ENCODE assay signal across 23 cellular contexts in genomic region chr1:157725214-157725577, GRCh38. TPM values are rescaled to one million over a fixed set of nuclear protein-coding genes. Genes with fewer than 3 reads are reported as not detected.
A peak's percentile ranks its signal among the peaks of the same experiment; 100 is the strongest.
DNase-seq lines count a peak whose midpoint lies in the region; ATAC-seq lines count a peak whose summit lies in the region.
"Had no signal": no experiment of that assay in that cellular context is flagged by ENCODE, and none has a peak within 500 bp of the region (broad histone marks: within the 10 kb centered on the region; RNA-seq: fewer than 3 reads in every experiment).

No MANE protein-coding gene starts in this region.

- H3K27ac ChIP-seq in caudate nucleus (ENCODE audit: low read depth, low read length) = no peak overlapping the region
- H3K27ac ChIP-seq: BLaER1, psoas muscle, suprapubic skin had no signal

- H3K27ac Mint-ChIP-seq in activated naive CD8-positive, alpha-beta T cell treated with anti-CD3 and anti-CD28 coated beads, Interleukin-2, amount 50 U/mL, for 24 hours = peak overlapping the region; percentile 68
- no peak overlapping the region for H3K27ac Mint-ChIP-seq in activated naive CD8-positive, alpha-beta T cell treated with anti-CD3 and anti-CD28 coated beads for 36 hours
- peak overlapping the region; percentile 99 for H3K27ac Mint-ChIP-seq in stimulated activated memory B cell treated with anti-CD40 and anti-IgM and Interleukin-4, amounts not matched to agents 10 μg/mL and 1 μg/mL and 100 μg/mL, for 72 hours
- no peak overlapping the region for H3K27ac Mint-ChIP-seq in activated CD8-positive, alpha-beta memory T cell treated with anti-CD3 and anti-CD28 coated beads, Interleukin-2, amount 10 ng/mL, durations not matched to agents 7 days and 5 days

- peaks cover 38% of the 10 kb centered on the region for H3K4me1 Mint-ChIP-seq in activated naive CD8-positive, alpha-beta T cell treated with anti-CD3 and anti-CD28 coated beads, Interleukin-2, amount 50 U/mL, for 24 hours
- H3K4me1 Mint-ChIP-seq in activated naive CD8-positive, alpha-beta T cell treated with anti-CD3 and anti-CD28 coated beads for 36 hours = peaks cover 9% of the 10 kb centered on the region
- H3K4me1 Mint-ChIP-seq in stimulated activated memory B cell treated with anti-CD40 and anti-IgM and Interleukin-4, amounts not matched to agents 10 μg/mL and 1 μg/mL and 100 μg/mL, for 72 hours = peaks cover 66% of the 10 kb centered on the region
- H3K4me1 Mint-ChIP-seq in activated CD8-positive, alpha-beta memory T cell treated with anti-CD3 and anti-CD28 coated beads, Interleukin-2, amount 10 ng/mL, durations not matched to agents 7 days and 5 days = peaks cover 11% of the 10 kb centered on the region
- H3K4me1 Mint-ChIP-seq: neural crest cell had no signal

- H3K36me3 Mint-ChIP-seq in activated naive CD8-positive, alpha-beta T cell treated with anti-CD3 and anti-CD28 coated beads, Interleukin-2, amount 50 U/mL, for 24 hours (ENCODE audit: low read depth) = peaks cover 7% of the 10 kb centered on the region
- peaks cover 9% of the 10 kb centered on the region for H3K36me3 Mint-ChIP-seq in activated naive CD8-positive, alpha-beta T cell treated with anti-CD3 and anti-CD28 coated beads for 36 hours
- peaks cover 22% of the 10 kb centered on the region for H3K36me3 Mint-ChIP-seq in stimulated activated memory B cell treated with anti-CD40 and anti-IgM and Interleukin-4, amounts not matched to agents 10 μg/mL and 1 μg/mL and 100 μg/mL, for 72 hours
- H3K36me3 Mint-ChIP-seq in activated CD8-positive, alpha-beta memory T cell treated with anti-CD3 and anti-CD28 coated beads, Interleukin-2, amount 10 ng/mL, durations not matched to agents 7 days and 5 days = peaks cover 4% of the 10 kb centered on the region

- CTCF ChIA-PET in activated CD8-positive, alpha-beta memory T cell treated with anti-CD3 and anti-CD28 coated beads, Interleukin-2, amount 10 ng/mL, durations not matched to agents 7 days and 5 days (lab: Charles Lee) = no interaction called here

- no peak for ATAC-seq in activated naive CD8-positive, alpha-beta T cell treated with anti-CD3 and anti-CD28 coated beads, Interleukin-2, amount 50 U/mL, for 24 hours
- ATAC-seq in stimulated activated memory B cell treated with anti-CD40 and anti-IgM and Interleukin-4, amounts not matched to agents 10 μg/mL and 1 μg/mL and 100 μg/mL, for 72 hours = peak; percentile 49
- no peak for ATAC-seq in activated CD8-positive, alpha-beta memory T cell treated with anti-CD3 and anti-CD28 coated beads, Interleukin-2, amount 10 ng/mL, durations not matched to agents 7 days and 5 days
- ATAC-seq: esophagus mucosa, K562, left cardiac atrium, psoas muscle had no signal

- no peak for DNase-seq in activated naive CD8-positive, alpha-beta T cell treated with anti-CD3 and anti-CD28 coated beads, Interleukin-2, amount 50 U/mL, for 24 hours
- DNase-seq in activated naive CD8-positive, alpha-beta T cell treated with anti-CD3 and anti-CD28 coated beads for 36 hours = no peak
- DNase-seq in NOMO-1 (lab: John Stamatoyannopoulos, UW; ENCODE audit: unreplicated experiment in 2 of 2) (peak; percentile 49 to 77), NCI-H1092 (lab: John Stamatoyannopoulos, UW) (no peak), caudate nucleus (lab: John Stamatoyannopoulos, UW) (no peak)
- DNase-seq in activated gamma-delta T cell treated with anti-CD3 and anti-CD28 coated beads, Interleukin-2, amount 50 U/mL, for 16 hours (ENCODE audit: low read depth) = peak; percentile 24
- DNase-seq in activated CD8-positive, alpha-beta memory T cell treated with anti-CD3 and anti-CD28 coated beads, Interleukin-2, amount 10 ng/mL, durations not matched to agents 7 days and 5 days = no peak
- DNase-seq: activated effector memory CD4-positive, alpha-beta T cell treated with Interleukin-2 at 50 U/mL for 16 hours; central memory CD4-positive, alpha-beta T cell; HCEC 1CT; left cardiac atrium; NCI-H1417; NCI-H2171 treated with DMSO at 0.1 percent for 48 hours; NCI-H748 treated with DMSO at 0.1 percent for 48 hours; psoas muscle; stimulated activated CD4-positive, alpha-beta T cell treated with anti-CD3 and anti-CD28 coated beads, Interleukin-4, amount 100 ng/mL, for 4 hours; T-helper 9 cell had no signal

- H3K4me3 Mint-ChIP-seq in activated naive CD8-positive, alpha-beta T cell treated with anti-CD3 and anti-CD28 coated beads, Interleukin-2, amount 50 U/mL, for 24 hours = peak overlapping the region; percentile 24
- H3K4me3 Mint-ChIP-seq in activated naive CD8-positive, alpha-beta T cell treated with anti-CD3 and anti-CD28 coated beads for 36 hours = no peak overlapping the region
- peak overlapping the region; percentile 57 for H3K4me3 Mint-ChIP-seq in stimulated activated memory B cell treated with anti-CD40 and anti-IgM and Interleukin-4, amounts not matched to agents 10 μg/mL and 1 μg/mL and 100 μg/mL, for 72 hours
- no peak overlapping the region for H3K4me3 Mint-ChIP-seq in activated CD8-positive, alpha-beta memory T cell treated with anti-CD3 and anti-CD28 coated beads, Interleukin-2, amount 10 ng/mL, durations not matched to agents 7 days and 5 days
- H3K4me3 Mint-ChIP-seq: neural crest cell had no signal

- H3K9me3 Mint-ChIP-seq in activated naive CD8-positive, alpha-beta T cell treated with anti-CD3 and anti-CD28 coated beads, Interleukin-2, amount 50 U/mL, for 24 hours = peaks cover 18% of the 10 kb centered on the region
- H3K9me3 Mint-ChIP-seq in activated naive CD8-positive, alpha-beta T cell treated with anti-CD3 and anti-CD28 coated beads for 36 hours = peaks cover 13% of the 10 kb centered on the region
- H3K9me3 Mint-ChIP-seq in stimulated activated memory B cell treated with anti-CD40 and anti-IgM and Interleukin-4, amounts not matched to agents 10 μg/mL and 1 μg/mL and 100 μg/mL, for 72 hours = peaks cover 12% of the 10 kb centered on the region
- peaks cover 11% of the 10 kb centered on the region for H3K9me3 Mint-ChIP-seq in activated CD8-positive, alpha-beta memory T cell treated with anti-CD3 and anti-CD28 coated beads, Interleukin-2, amount 10 ng/mL, durations not matched to agents 7 days and 5 days (ENCODE audit: low read depth)

- peaks cover 8% of the 10 kb centered on the region for H3K27me3 Mint-ChIP-seq in activated naive CD8-positive, alpha-beta T cell treated with anti-CD3 and anti-CD28 coated beads, Interleukin-2, amount 50 U/mL, for 24 hours
- no peaks in the 10 kb centered on the region for H3K27me3 Mint-ChIP-seq in activated naive CD8-positive, alpha-beta T cell treated with anti-CD3 and anti-CD28 coated beads for 36 hours
- H3K27me3 Mint-ChIP-seq in stimulated activated memory B cell treated with anti-CD40 and anti-IgM and Interleukin-4, amounts not matched to agents 10 μg/mL and 1 μg/mL and 100 μg/mL, for 72 hours = no peaks in the 10 kb centered on the region
- H3K27me3 Mint-ChIP-seq in activated CD8-positive, alpha-beta memory T cell treated with anti-CD3 and anti-CD28 coated beads, Interleukin-2, amount 10 ng/mL, durations not matched to agents 7 days and 5 days = no peaks in the 10 kb centered on the region

RNA-seq across cellular contexts. Expression of gene FCRL3, which starts 24.6 kb away (rescaled TPM):
- total RNA-seq in activated naive CD8-positive, alpha-beta T cell treated with anti-CD3 and anti-CD28 coated beads for 36 hours = 1 to 10 TPM in 1 of 2 experiments, under 1 TPM in 1; 0.99 to 1.0 TPM
- total RNA-seq in activated CD8-positive, alpha-beta memory T cell treated with anti-CD3 and anti-CD28 coated beads, Interleukin-2, amount 10 ng/mL, durations not matched to agents 7 days and 5 days = 1 to 10 TPM in 1 of 2 experiments, under 1 TPM in 1; 0.82 to 2.2 TPM
- total RNA-seq: K562, neural crest cell, suprapubic skin had no signal

RNA-seq across cellular contexts. Expression of gene FCRL2, which starts 51.7 kb away (rescaled TPM):
- under 1 TPM; 0.12 to 0.26 TPM for total RNA-seq in activated naive CD8-positive, alpha-beta T cell treated with anti-CD3 and anti-CD28 coated beads for 36 hours
- total RNA-seq in activated CD8-positive, alpha-beta memory T cell treated with anti-CD3 and anti-CD28 coated beads, Interleukin-2, amount 10 ng/mL, durations not matched to agents 7 days and 5 days = not detected
- total RNA-seq: K562, left cardiac atrium, neural crest cell, suprapubic skin had no signal

Comparison
In these comparisons a context has a peak if more than half of its experiments do, and no peak if none do; other contexts are left out.
1. H3K27ac Mint-ChIP-seq: peak in activated naive CD8-positive, alpha-beta T cell treated with anti-CD3 and anti-CD28 coated beads, Interleukin-2, amount 50 U/mL, for 24 hours (single experiment) and stimulated activated memory B cell treated with anti-CD40 and anti-IgM and Interleukin-4, amounts not matched to agents 10 μg/mL and 1 μg/mL and 100 μg/mL, for 72 hours (single experiment); none in activated naive CD8-positive, alpha-beta T cell treated with anti-CD3 and anti-CD28 coated beads for 36 hours (single experiment) and activated CD8-positive, alpha-beta memory T cell treated with anti-CD3 and anti-CD28 coated beads, Interleukin-2, amount 10 ng/mL, durations not matched to agents 7 days and 5 days (single experiment).
2. H3K4me3 Mint-ChIP-seq: peak in activated naive CD8-positive, alpha-beta T cell treated with anti-CD3 and anti-CD28 coated beads, Interleukin-2, amount 50 U/mL, for 24 hours (single experiment) and stimulated activated memory B cell treated with anti-CD40 and anti-IgM and Interleukin-4, amounts not matched to agents 10 μg/mL and 1 μg/mL and 100 μg/mL, for 72 hours (single experiment); none in activated naive CD8-positive, alpha-beta T cell treated with anti-CD3 and anti-CD28 coated beads for 36 hours (single experiment) and activated CD8-positive, alpha-beta memory T cell treated with anti-CD3 and anti-CD28 coated beads, Interleukin-2, amount 10 ng/mL, durations not matched to agents 7 days and 5 days (single experiment).
3. DNase-seq: peak in NOMO-1 (2 of 2) and activated gamma-delta T cell treated with anti-CD3 and anti-CD28 coated beads, Interleukin-2, amount 50 U/mL, for 16 hours (single experiment); none in activated naive CD8-positive, alpha-beta T cell treated with anti-CD3 and anti-CD28 coated beads, Interleukin-2, amount 50 U/mL, for 24 hours (single experiment), activated naive CD8-positive, alpha-beta T cell treated with anti-CD3 and anti-CD28 coated beads for 36 hours (single experiment), activated CD8-positive, alpha-beta memory T cell treated with anti-CD3 and anti-CD28 coated beads, Interleukin-2, amount 10 ng/mL, durations not matched to agents 7 days and 5 days (single experiment), NCI-H1092 (single experiment) and caudate nucleus (0 of 61).